13 cellular contexts compared by ENCODE assay signal in the genomic region with DNA sequence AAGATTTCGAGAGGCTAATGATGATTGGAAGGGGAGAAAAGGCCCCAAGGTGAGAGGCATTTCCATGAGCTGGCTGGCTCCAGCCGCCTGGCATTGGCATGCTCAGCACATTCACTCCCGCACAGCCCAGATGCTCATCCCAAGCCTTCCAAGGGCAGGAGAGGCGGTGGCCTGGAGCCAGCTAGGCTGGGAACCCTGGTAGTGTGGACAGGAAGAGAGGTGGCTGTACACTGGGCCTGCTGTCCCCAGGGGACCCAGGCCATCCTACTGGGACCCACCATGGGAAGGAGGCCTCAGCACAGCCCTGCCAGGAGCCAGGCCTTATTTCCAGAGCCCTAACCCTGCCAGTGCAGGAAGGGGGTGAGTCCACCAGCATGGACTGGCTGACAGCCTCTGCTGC.
DNase-seq lines count a peak whose midpoint lies in the region; ATAC-seq and TF ChIP-seq lines count a peak whose summit lies in the region.
"Had no signal": no experiment of that assay in that cellular context is flagged by ENCODE, and none has a peak within 500 bp of the region (broad histone marks: within the 10 kb centered on the region; RNA-seq: fewer than 3 reads in every experiment).

No MANE protein-coding gene starts in this region.

- H3K36me3 ChIP-seq in heart left ventricle (peaks cover 0 to 14% (median 6%) of the 10 kb centered on the region in 9 donors), tibial artery (no peaks in the 10 kb centered on the region)

- H3K27ac ChIP-seq in heart left ventricle: peak overlapping the region in 9 of 12 donors; percentile 39 to 79 (median 66)
- H3K27ac ChIP-seq in tibial artery: peak overlapping the region; percentile 66 to 81

- intact Hi-C loops in heart left ventricle (cut with DNase I) (loop anchor here in 2 of 10 donors (10.0 kb wide), 2 partner anchors 167 to 177 kb away; a partner anchor contains a TSS), tibial artery (cut with DNase I; ENCODE audit: low total_unique reads) (no loop called here)

- in situ Hi-C loops in GM13976 (cut with MboI; ENCODE audit: low sequenced_read_pairs, unreplicated experiment): no loop called here

- ATAC-seq in heart left ventricle (peak; percentile 84 to 92 (median 87)), HG02588 (IDR thresholded peaks at IDR 0.05; ENCODE audit: unreplicated experiment) (no peak)
- ATAC-seq: activated CD8-positive, alpha-beta T cell treated with anti-CD3 and anti-CD28 coated beads for 36 hours; activated T-cell treated with anti-CD3 and anti-CD28 coated beads, Interleukin-2, amount 50 U/mL, for 72 hours; naive thymus-derived CD4-positive, alpha-beta T cell had no signal

- H3K4me3 ChIP-seq in heart left ventricle (no peak overlapping the region), tibial artery (no peak overlapping the region)
- H3K4me3 ChIP-seq: lung had no signal

- DNase-seq in DMS 273 (lab: John Stamatoyannopoulos, UW; ENCODE audit: unreplicated experiment): peak; percentile 62
- no peak for DNase-seq in DMS 273 treated with DMSO at 0.1 percent for 48 hours (lab: John Stamatoyannopoulos, UW)
- DNase-seq in RPMI7951 (ENCODE audit: low read depth): peak; percentile 44
- DNase-seq in heart left ventricle: peak; percentile 54 to 86 (median 80)
- no peak for DNase-seq in tibial artery
- DNase-seq in DMS79 (lab: John Stamatoyannopoulos, UW): no peak
- DNase-seq in GM13976 (ENCODE audit: low spot score): no peak
- DNase-seq: activated CD8-positive, alpha-beta T cell treated with anti-CD3 and anti-CD28 coated beads for 36 hours; activated T-cell treated with anti-CD3 and anti-CD28 coated beads, Interleukin-2, amount 50 U/mL, for 72 hours; naive thymus-derived CD4-positive, alpha-beta T cell; NCI-H1105 had no signal

- 37 to 58% (median 51%) methylated on average over 4 of the region's 4 CpGs for WGBS in heart left ventricle, 4 donors

- H3K27me3 ChIP-seq in heart left ventricle (no peaks in the 10 kb centered on the region), tibial artery (no peaks in the 10 kb centered on the region)

- H3K9me3 ChIP-seq in heart left ventricle (no peaks in the 10 kb centered on the region), tibial artery (no peaks in the 10 kb centered on the region)

- TF ChIP-seq CTCF in heart left ventricle (IDR thresholded peaks at IDR 0.05) (no peak), tibial artery (IDR thresholded peaks at IDR 0.05) (no peak), GM13976 (IDR thresholded peaks at IDR 0.05; ENCODE audit: borderline replicate concordance, control extremely low read depth, extremely low read depth, insufficient read depth, missing control alignments) (no peak)

- H3K4me1 ChIP-seq in heart left ventricle (peaks cover 0 to 32% (median 15%) of the 10 kb centered on the region in 12 donors), tibial artery (peaks cover 0 to 46% (median 33%) of the 10 kb centered on the region in 4 donors)

- TF ChIP-seq POLR2A in heart left ventricle (IDR thresholded peaks at IDR 0.05): no peak

Comparison
In these comparisons a context has a peak if more than half of its experiments do, and no peak if none do; other contexts are left out.
1. DNase-seq: peak in DMS 273 (single experiment), RPMI7951 (single experiment) and heart left ventricle (5 of 5); none in DMS 273 treated with DMSO at 0.1 percent for 48 hours (single experiment), tibial artery (0 of 2), DMS79 (single experiment) and GM13976 (single experiment).